37 cellular contexts compared by ENCODE assay signal in genomic region chr2:227661019-227661726, GRCh38. TPM values are rescaled to one million over a fixed set of nuclear protein-coding genes. Genes with fewer than 3 reads are reported as not detected.
DNase-seq lines count a peak whose midpoint lies in the region; ATAC-seq and TF ChIP-seq lines count a peak whose summit lies in the region.
"Had no signal": no experiment of that assay in that cellular context is flagged by ENCODE, and none has a peak within 500 bp of the region (broad histone marks: within the 10 kb centered on the region; RNA-seq: fewer than 3 reads in every experiment).

No MANE protein-coding gene starts in this region.

- H3K9me3 ChIP-seq in cardiac muscle cell (ENCODE audit: low read depth), result no peaks in the 10 kb centered on the region
- no peaks in the 10 kb centered on the region for H3K9me3 ChIP-seq in smooth muscle cell (replicated peaks; ENCODE audit: low read depth)
- H3K9me3 ChIP-seq: breast epithelium, HAP-1, suprapubic skin had no signal

- no peak for ATAC-seq in Right ventricle myocardium superior (ENCODE audit: poor library complexity)
- no peak for ATAC-seq in HG03460 (IDR thresholded peaks at IDR 0.05; ENCODE audit: unreplicated experiment)
- no peak for ATAC-seq in GM21423 (IDR thresholded peaks at IDR 0.05; ENCODE audit: unreplicated experiment)
- ATAC-seq: naive thymus-derived CD4-positive, alpha-beta T cell; stimulated activated effector memory CD8-positive, alpha-beta T cell treated with anti-CD3 and anti-CD28 coated beads, Interleukin-12 subunit alpha, Interleukin-12 subunit beta, amount 100 ng/mL, for 72 hours had no signal

- intact Hi-C loops in Right ventricle myocardium superior (cut with DNase I), result no loop called here

- H3K27ac ChIP-seq in cardiac muscle cell (peak overlapping the region; percentile 1), smooth muscle cell (ENCODE audit: low read depth) (no peak overlapping the region)
- H3K27ac ChIP-seq: breast epithelium, RWPE1, SK-N-MC, suprapubic skin had no signal

- H3K36me3 ChIP-seq in cardiac muscle cell (no peaks in the 10 kb centered on the region), smooth muscle cell (ENCODE audit: low read depth) (no peaks in the 10 kb centered on the region)
- H3K36me3 ChIP-seq: breast epithelium, HAP-1, suprapubic skin had no signal

- H3K4me2 ChIP-seq in smooth muscle cell, result peak overlapping the region; percentile 22

- no peak overlapping the region for H3K9ac ChIP-seq in smooth muscle cell (ENCODE audit: low read depth)

- TF ChIP-seq CTCF in cardiac muscle cell (IDR thresholded peaks at IDR 0.05; ENCODE audit: low read depth, low read length) (no peak), smooth muscle cell (IDR thresholded peaks at IDR 0.05; ENCODE audit: borderline replicate concordance, insufficient read depth, poor library complexity, severe bottlenecking) (no peak)

- H3K4me3 ChIP-seq in cardiac muscle cell (no peak overlapping the region), smooth muscle cell (no peak overlapping the region)
- H3K4me3 ChIP-seq: breast epithelium, HAP-1, SK-N-MC, suprapubic skin had no signal

- no peaks in the 10 kb centered on the region for H3F3A ChIP-seq in smooth muscle cell (ENCODE audit: low read depth)

- DNase-seq in cardiac muscle cell (ENCODE audit: low read depth in 1 of 2, low spot score in 1 of 2) (peak in 1 of 2 donors; percentile 28), Right ventricle myocardium superior (no peak), SK-N-DZ (ENCODE audit: low spot score) (peak; percentile 87), iPS-NIHi11 (ENCODE audit: low spot score) (peak; percentile 57), smooth muscle cell (lab: John Stamatoyannopoulos, UW; ENCODE audit: unreplicated experiment) (no peak), foreskin melanocyte (no peak)
- DNase-seq: activated CD4-positive, alpha-beta T cell treated with anti-CD3 and anti-CD28 coated beads, Interleukin-2, amount 50 U/mL, for 1 hour; activated CD4-positive, CD25-positive, alpha-beta regulatory T cell; activated gamma-delta T cell; activated naive CD8-positive, alpha-beta T cell treated with anti-CD3 and anti-CD28 coated beads for 36 hours; activated T-cell treated with anti-CD3 and anti-CD28 coated beads, Interleukin-2, amount 50 U/mL, for 24 hours; AML-193; anterior cingulate cortex; CD4-positive, CD25-positive, alpha-beta regulatory T cell; hippocampal formation; naive thymus-derived CD4-positive, alpha-beta T cell; NCI-H1417 treated with DMSO at 0.1 percent for 48 hours; NCI-H446 treated with DMSO at 0.1 percent for 48 hours; NCI-H82; T-helper 1 cell had no signal

- H3K27me3 ChIP-seq in cardiac muscle cell (no peaks in the 10 kb centered on the region), smooth muscle cell (ENCODE audit: low read depth) (no peaks in the 10 kb centered on the region)
- H3K27me3 ChIP-seq: breast epithelium, suprapubic skin had no signal

- no peaks in the 10 kb centered on the region for H3K79me2 ChIP-seq in smooth muscle cell (ENCODE audit: low read depth)

- WGBS in smooth muscle cell (ENCODE audit: low lambda C conversion rate), result 44% methylated on average over 7 of the region's 7 CpGs

- H2AFZ ChIP-seq in smooth muscle cell (ENCODE audit: low read depth), result peak overlapping the region; percentile 81

- H4K20me1 ChIP-seq in smooth muscle cell (ENCODE audit: low read depth), result no peaks in the 10 kb centered on the region

- H3K4me1 ChIP-seq in cardiac muscle cell (ENCODE audit: low read depth) (peaks cover 7% of the 10 kb centered on the region), smooth muscle cell (ENCODE audit: low read depth) (peaks cover 6% of the 10 kb centered on the region)
- H3K4me1 ChIP-seq: breast epithelium, suprapubic skin had no signal

RNA-seq across cellular contexts. Expression of gene SCYGR5, which starts 5.4 kb away (rescaled TPM):
- total RNA-seq in cardiac muscle cell, result not detected in 2 replicates
- not detected in 2 replicates for polyA plus RNA-seq in cardiac muscle cell
- total RNA-seq in Right ventricle myocardium superior, result not detected
- polyA plus RNA-seq in SK-N-DZ (2014; cell fraction: cytosol; rRNA removed), result not detected in 2 replicates
- polyA plus RNA-seq in SK-N-DZ (2014; cell fraction: nucleus; rRNA removed), result not detected in 2 replicates
- total RNA-seq in smooth muscle cell, result not detected in 2 replicates
- polyA plus RNA-seq in smooth muscle cell, result not detected in 2 replicates
- total RNA-seq: A673; activated naive CD8-positive, alpha-beta T cell treated with anti-CD3 and anti-CD28 coated beads for 36 hours; breast epithelium; CD4-positive, CD25-positive, alpha-beta regulatory T cell; Daoy; fibroblast of lung; LHCN-M2; liver; naive thymus-derived CD4-positive, alpha-beta T cell; osteoblast; pulmonary artery endothelial cell; suprapubic skin; ureter had no signal
- polyA plus RNA-seq: CD4-positive, CD25-positive, alpha-beta regulatory T cell; fibroblast of lung; keratinocyte; liver; naive thymus-derived CD4-positive, alpha-beta T cell had no signal

RNA-seq across cellular contexts. Expression of gene SCYGR4, which starts 43.9 kb away (rescaled TPM):
- total RNA-seq in cardiac muscle cell, result not detected in 2 replicates
- not detected in 2 replicates for polyA plus RNA-seq in cardiac muscle cell
- not detected for total RNA-seq in Right ventricle myocardium superior
- polyA plus RNA-seq in SK-N-DZ (2014; cell fraction: cytosol; rRNA removed), result not detected in 2 replicates
- not detected in 2 replicates for polyA plus RNA-seq in SK-N-DZ (2014; cell fraction: nucleus; rRNA removed)
- total RNA-seq in smooth muscle cell, result not detected in 2 replicates
- 0.34 TPM in 1 of 2 replicates, not detected in the other for polyA plus RNA-seq in smooth muscle cell
- total RNA-seq: A673; activated naive CD8-positive, alpha-beta T cell treated with anti-CD3 and anti-CD28 coated beads for 36 hours; breast epithelium; CD4-positive, CD25-positive, alpha-beta regulatory T cell; Daoy; fibroblast of lung; LHCN-M2; liver; naive thymus-derived CD4-positive, alpha-beta T cell; osteoblast; pulmonary artery endothelial cell; ureter had no signal
- polyA plus RNA-seq: CD4-positive, CD25-positive, alpha-beta regulatory T cell; fibroblast of lung; keratinocyte; liver; naive thymus-derived CD4-positive, alpha-beta T cell had no signal

RNA-seq across cellular contexts. Expression of gene SCYGR3, which starts 46.5 kb away (rescaled TPM):
- not detected in 2 replicates for total RNA-seq in cardiac muscle cell
- polyA plus RNA-seq in cardiac muscle cell, result not detected in 2 replicates
- not detected for total RNA-seq in Right ventricle myocardium superior
- not detected in 2 replicates for polyA plus RNA-seq in SK-N-DZ (2014; cell fraction: cytosol; rRNA removed)
- polyA plus RNA-seq in SK-N-DZ (2014; cell fraction: nucleus; rRNA removed), result not detected in 2 replicates
- not detected in 2 replicates for total RNA-seq in smooth muscle cell
- not detected in 2 replicates for polyA plus RNA-seq in smooth muscle cell
- total RNA-seq: A673; activated naive CD8-positive, alpha-beta T cell treated with anti-CD3 and anti-CD28 coated beads for 36 hours; breast epithelium; CD4-positive, CD25-positive, alpha-beta regulatory T cell; Daoy; fibroblast of lung; LHCN-M2; liver; naive thymus-derived CD4-positive, alpha-beta T cell; osteoblast; pulmonary artery endothelial cell; suprapubic skin; ureter had no signal
- polyA plus RNA-seq: CD4-positive, CD25-positive, alpha-beta regulatory T cell; fibroblast of lung; keratinocyte; liver; naive thymus-derived CD4-positive, alpha-beta T cell had no signal

RNA-seq across cellular contexts. Expression of gene SLC19A3, which starts 56.7 kb away (rescaled TPM):
- 0.04 and 0.12 TPM in 2 replicates for total RNA-seq in cardiac muscle cell
- 0.35 TPM in 1 of 2 replicates, not detected in the other for polyA plus RNA-seq in cardiac muscle cell
- 2.1 TPM for total RNA-seq in Right ventricle myocardium superior
- 0.61 and 1.9 TPM in 2 replicates for polyA plus RNA-seq in SK-N-DZ (2014; cell fraction: cytosol; rRNA removed)
- polyA plus RNA-seq in SK-N-DZ (2014; cell fraction: nucleus; rRNA removed), result 1.4 and 1.6 TPM in 2 replicates
- total RNA-seq in smooth muscle cell, result 5.0 and 7.2 TPM in 2 replicates
- polyA plus RNA-seq in smooth muscle cell, result 3.5 and 4.5 TPM in 2 replicates
- total RNA-seq: activated naive CD8-positive, alpha-beta T cell treated with anti-CD3 and anti-CD28 coated beads for 36 hours; CD4-positive, CD25-positive, alpha-beta regulatory T cell; naive thymus-derived CD4-positive, alpha-beta T cell had no signal
- polyA plus RNA-seq: CD4-positive, CD25-positive, alpha-beta regulatory T cell; naive thymus-derived CD4-positive, alpha-beta T cell had no signal

Comparison
In these comparisons a context has a peak if more than half of its experiments do, and no peak if none do; other contexts are left out.
1. DNase-seq: peak in SK-N-DZ (single experiment) and iPS-NIHi11 (single experiment); none in Right ventricle myocardium superior (single experiment), smooth muscle cell (single experiment) and foreskin melanocyte (single experiment).